ENCODE assay signal across 8 cellular contexts in genomic region chr16:48608452-48608851, GRCh38. TPM values are rescaled to one million over a fixed set of nuclear protein-coding genes. Genes with fewer than 3 reads are reported as not detected.
DNase-seq lines count a peak whose midpoint lies in the region; ATAC-seq and TF ChIP-seq lines count a peak whose summit lies in the region.

No MANE protein-coding gene starts in this region.

- no peak overlapping the region for H2AFZ ChIP-seq in SK-N-SH (ENCODE audit: low read depth)

- peaks cover 35% of the 10 kb centered on the region for H3K4me1 Mint-ChIP-seq in activated B cell treated with CpG ODN at 0.5 μM for 24 hours

- peak overlapping the region; percentile 78 for H3K27ac Mint-ChIP-seq in activated B cell treated with CpG ODN at 0.5 μM for 24 hours

- H3K4me2 ChIP-seq in SK-N-SH, result peak overlapping the region; percentile 90

- H3K27me3 Mint-ChIP-seq in activated B cell treated with CpG ODN at 0.5 μM for 24 hours, result no peaks in the 10 kb centered on the region

- no peaks in the 10 kb centered on the region for H3K9me3 ChIP-seq in SK-N-SH
- H3K9me3 ChIP-seq in iPS-20b (ENCODE audit: insufficient read depth, low read depth, low read length), result no peaks in the 10 kb centered on the region
- H3K9me3 ChIP-seq in tibial artery, result no peaks in the 10 kb centered on the region

- no peak for DNase-seq in SK-N-SH
- no peak for DNase-seq in activated B cell treated with CpG ODN at 0.5 μM for 24 hours
- no peak for DNase-seq in tibial artery
- no peak for DNase-seq in kidney glomerular epithelial cell (lab: John Stamatoyannopoulos, UW)
- DNase-seq in Ammon's horn (ENCODE audit: low spot score), result no peak

- H3K36me3 ChIP-seq in SK-N-SH (replicated peaks in 1 of 2; ENCODE audit: control insufficient read depth in 1 of 2, insufficient read depth in 2 of 2, low read length in 1 of 2) (peaks cover 0 to 6% of the 10 kb centered on the region in 2 experiments), iPS-20b (ENCODE audit: insufficient read depth, low read depth, low read length) (peaks cover 5% of the 10 kb centered on the region; the same call in 1 of the 2 replicates), tibial artery (no peaks in the 10 kb centered on the region)

- H3K79me2 ChIP-seq in SK-N-SH (ENCODE audit: insufficient read depth), result peaks cover 62% of the 10 kb centered on the region

- H3K27me3 ChIP-seq in SK-N-SH (ENCODE audit: insufficient read depth), result no peaks in the 10 kb centered on the region
- H3K27me3 ChIP-seq in iPS-20b (ENCODE audit: insufficient read depth, low read length), result no peaks in the 10 kb centered on the region
- H3K27me3 ChIP-seq in tibial artery, result no peaks in the 10 kb centered on the region

- ATAC-seq in SK-N-SH treated with all-trans-retinoic acid at 6 μM for 48 hours (no peak), HG02973 (IDR thresholded peaks at IDR 0.05; ENCODE audit: unreplicated experiment) (peak; percentile 34), activated B cell treated with CpG ODN at 0.5 μM for 24 hours (ENCODE audit: low read depth) (peak; percentile 38)

- H3K36me3 Mint-ChIP-seq in activated B cell treated with CpG ODN at 0.5 μM for 24 hours (ENCODE audit: low read depth), result peaks cover 6% of the 10 kb centered on the region

- TF ChIP-seq CTCF in SK-N-SH (IDR thresholded peaks at IDR 0.05), result no peak
- TF ChIP-seq CTCF in activated B cell treated with CpG ODN at 0.5 μM for 24 hours (IDR thresholded peaks at IDR 0.05), result no peak
- TF ChIP-seq CTCF in tibial artery (IDR thresholded peaks at IDR 0.05), result no peak

- H3K4me1 ChIP-seq in SK-N-SH (ENCODE audit: control insufficient read depth in 1 of 2, insufficient read depth in 2 of 2, low read depth in 1 of 2, low read length in 1 of 2) (peaks cover 14 to 22% of the 10 kb centered on the region in 2 experiments; a peak in 3 of 4 replicates), iPS-20b (ENCODE audit: insufficient read depth, low read length) (peaks cover 50% of the 10 kb centered on the region), tibial artery (peaks cover 0 to 47% (median 33%) of the 10 kb centered on the region in 4 donors)

- H3K4me3 ChIP-seq in SK-N-SH (ENCODE audit: low read depth in 2 of 2, low read length in 1 of 2) (peak overlapping the region; percentile 65 to 75), iPS-20b (ENCODE audit: low read length) (peak overlapping the region; percentile 88), tibial artery (peak overlapping the region; percentile 84 to 88)

- 70% methylated on average over 3 of the region's 3 CpGs for WGBS in SK-N-SH (ENCODE audit: low lambda C conversion rate)

- H3K9ac ChIP-seq in SK-N-SH, result peak overlapping the region; percentile 16; the same call in 1 of the 2 replicates
- peak overlapping the region; percentile 86; the same call in 1 of the 2 replicates for H3K9ac ChIP-seq in iPS-20b (ENCODE audit: low read depth, low read length)

- TF ChIP-seq RAD21 in SK-N-SH (IDR thresholded peaks at IDR 0.05; ENCODE audit: low read length), result no peak

- H3K4me3 Mint-ChIP-seq in activated B cell treated with CpG ODN at 0.5 μM for 24 hours, result peak overlapping the region; percentile 89

- intact Hi-C loops in activated B cell treated with CpG ODN at 0.5 μM for 24 hours (cut with micrococcal nuclease) (loop anchor here (1.0 to 10.0 kb wide), 6 partner anchors 15 to 1824 kb away; partner anchors contain the start of gene SIAH1), tibial artery (cut with DNase I; ENCODE audit: low total_unique reads) (no loop called here)

- peaks cover 10% of the 10 kb centered on the region for H3F3A ChIP-seq in SK-N-SH (replicated peaks; ENCODE audit: insufficient read depth)

- POLR2A ChIA-PET in SK-N-SH (lab: Yijun Ruan, JAX) (no interaction called here), activated B cell treated with CpG ODN at 0.5 μM for 24 hours (lab: Charles Lee) (interaction anchor here (0.6 to 1.4 kb wide), 6 partner anchors 13 to 364 kb away, joined by 3 to 5 read pairs (median 4); partner anchors contain the start of gene LONP2)

- peaks cover 52% of the 10 kb centered on the region for H4K20me1 ChIP-seq in SK-N-SH (ENCODE audit: insufficient read depth)

- no peak for TF ChIP-seq EP300 in SK-N-SH (IDR thresholded peaks at IDR 0.05; ENCODE audit: borderline replicate concordance in 1 of 2, low read depth in 1 of 2, low read length in 1 of 2)

- H3K27ac ChIP-seq in SK-N-SH (ENCODE audit: low read depth in 2 of 2, low read length in 1 of 2) (no peak overlapping the region), iPS-20b (ENCODE audit: low read length) (no peak overlapping the region), tibial artery (peak overlapping the region in 1 of 2 donors; percentile 90)

- H3K9me3 Mint-ChIP-seq in activated B cell treated with CpG ODN at 0.5 μM for 24 hours, result no peaks in the 10 kb centered on the region

- no peaks in the 10 kb centered on the region for H3K9me2 ChIP-seq in SK-N-SH

- CTCF ChIA-PET in SK-N-SH (lab: Yijun Ruan, JAX) (interaction anchor here (2.3 kb wide), 1 partner anchor 15 kb away, joined by 8 read pairs; no protein-coding TSS in a partner anchor), activated B cell treated with CpG ODN at 0.5 μM for 24 hours (lab: Charles Lee) (interaction anchor here (0.9 to 4.9 kb wide), 2 partner anchors 15 to 22 kb away, joined by 4 to 14 read pairs; no protein-coding TSS in a partner anchor)

TF ChIP-seq in SK-N-SH, 30 proteins besides CTCF, POLR2A, EP300 and RAD21 (continues in another document):
- TF ChIP-seq EZH2phosphoT487 (IDR thresholded peaks at IDR 0.05; ENCODE audit: borderline replicate concordance, low read depth), result no peak
- TF ChIP-seq JUND (IDR thresholded peaks at IDR 0.05), result no peak
- TF ChIP-seq CHD2 (IDR thresholded peaks at IDR 0.05; ENCODE audit: low read length, partially characterized antibody), result no peak
- no peak for TF ChIP-seq GABPA (IDR thresholded peaks at IDR 0.05; ENCODE audit: low read depth)
- no peak for TF ChIP-seq PBX3 (IDR thresholded peaks at IDR 0.05)
- TF ChIP-seq ELF1 (IDR thresholded peaks at IDR 0.05), result no peak
- no peak for TF ChIP-seq TEAD4 (IDR thresholded peaks at IDR 0.05; ENCODE audit: borderline replicate concordance, insufficient read depth)
- TF ChIP-seq RXRA (IDR thresholded peaks at IDR 0.05; ENCODE audit: borderline replicate concordance, low read depth), result no peak
- TF ChIP-seq SIN3A (IDR thresholded peaks at IDR 0.05; ENCODE audit: borderline replicate concordance, low read depth, low read length), result no peak
- TF ChIP-seq NRF1 (IDR thresholded peaks at IDR 0.05; ENCODE audit: low read depth, low read length), result no peak

TF ChIP-seq in SK-N-SH treated with all-trans-retinoic acid at 6 μM for 48 hours, 23 proteins besides CTCF, POLR2A, EP300 and RAD21 (continues in another document):
- TF ChIP-seq ZFP30 (CRISPR knock-in tag; IDR thresholded peaks at IDR 0.05) (no peak), POU6F1 (CRISPR knock-in tag; IDR thresholded peaks at IDR 0.05; ENCODE audit: borderline replicate concordance, low read depth) (no peak), TCF4 (CRISPR knock-in tag; IDR thresholded peaks at IDR 0.05; ENCODE audit: borderline replicate concordance) (no peak), ARNTL (CRISPR knock-in tag; IDR thresholded peaks at IDR 0.05; ENCODE audit: borderline replicate concordance, low read depth) (no peak), OSR1 (CRISPR knock-in tag; IDR thresholded peaks at IDR 0.05) (no peak), ZC3H10 (CRISPR knock-in tag; IDR thresholded peaks at IDR 0.05) (no peak), CREB5 (CRISPR knock-in tag; IDR thresholded peaks at IDR 0.05; ENCODE audit: low read depth) (no peak), TOX (CRISPR knock-in tag; IDR thresholded peaks at IDR 0.05; ENCODE audit: borderline replicate concordance) (no peak), ZNF70 (CRISPR knock-in tag; IDR thresholded peaks at IDR 0.05) (no peak)

RNA-seq across cellular contexts. Expression of gene N4BP1, which starts 1.5 kb away (rescaled TPM):
- polyA plus RNA-seq in SK-N-SH (2012; rRNA removed), result 8.8 and 10.2 TPM in 2 replicates
- 6.1 and 8.1 TPM in 2 replicates for polyA plus RNA-seq in SK-N-SH (2012; cell fraction: cytosol; rRNA removed)
- 28.9 and 32.4 TPM in 2 replicates for polyA plus RNA-seq in SK-N-SH (2012; cell fraction: nucleus; rRNA removed)
- 26.3 and 29.6 TPM in 2 replicates for total RNA-seq in activated B cell treated with CpG ODN at 0.5 μM for 24 hours
